ENCODE assay signal across 12 cellular contexts in the genomic region with DNA sequence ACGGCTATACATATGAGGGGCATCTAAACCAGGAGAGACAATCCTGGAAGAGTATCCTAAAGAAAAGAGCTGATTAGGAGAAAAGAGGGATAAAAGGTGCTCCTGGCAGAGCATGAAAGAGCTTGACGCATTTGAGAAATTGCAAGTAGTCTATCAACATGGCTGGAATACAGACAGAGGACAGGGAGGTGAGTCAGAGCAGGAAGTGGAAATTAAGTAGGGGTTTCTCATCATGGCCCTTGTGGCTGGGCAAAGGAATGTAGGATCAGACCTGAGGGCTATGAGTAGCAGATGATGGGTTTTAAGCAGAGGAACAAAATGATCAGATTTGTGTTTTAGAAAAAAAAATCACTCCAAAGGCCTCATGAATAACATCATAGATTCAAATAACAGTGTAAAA. TPM values are rescaled to one million over a fixed set of nuclear protein-coding genes. Genes with fewer than 3 reads are reported as not detected.
DNase-seq lines count a peak whose midpoint lies in the region; ATAC-seq and TF ChIP-seq lines count a peak whose summit lies in the region.
"Had no signal": no experiment of that assay in that cellular context is flagged by ENCODE, and none has a peak within 500 bp of the region (broad histone marks: within the 10 kb centered on the region; RNA-seq: fewer than 3 reads in every experiment).

No MANE protein-coding gene starts in this region.

- H3K27me3 Mint-ChIP-seq in activated CD4-positive, alpha-beta memory T cell treated with anti-CD3 and anti-CD28 coated beads for 36 hours: no peaks in the 10 kb centered on the region
- H3K27me3 Mint-ChIP-seq in activated CD4-positive, alpha-beta memory T cell treated with anti-CD3 and anti-CD28 coated beads, Interleukin-2, amount 10 ng/mL, durations not matched to agents 7 days and 5 days: no peaks in the 10 kb centered on the region
- H3K27me3 Mint-ChIP-seq: stimulated activated memory B cell treated with anti-CD40 and anti-IgM and Interleukin-4, amounts not matched to agents 10 μg/mL and 1 μg/mL and 100 μg/mL, for 72 hours had no signal

- no peaks in the 10 kb centered on the region for H3K36me3 Mint-ChIP-seq in activated CD4-positive, alpha-beta memory T cell treated with anti-CD3 and anti-CD28 coated beads for 36 hours
- no peaks in the 10 kb centered on the region for H3K36me3 Mint-ChIP-seq in activated CD4-positive, alpha-beta memory T cell treated with anti-CD3 and anti-CD28 coated beads, Interleukin-2, amount 10 ng/mL, durations not matched to agents 7 days and 5 days (ENCODE audit: low read depth)
- H3K36me3 Mint-ChIP-seq: stimulated activated memory B cell treated with anti-CD40 and anti-IgM and Interleukin-4, amounts not matched to agents 10 μg/mL and 1 μg/mL and 100 μg/mL, for 72 hours had no signal

- DNase-seq in activated CD4-positive, alpha-beta memory T cell treated with anti-CD3 and anti-CD28 coated beads for 36 hours: peak; percentile 11
- no peak for DNase-seq in activated CD4-positive, alpha-beta memory T cell treated with anti-CD3 and anti-CD28 coated beads, Interleukin-2, amount 10 ng/mL, durations not matched to agents 7 days and 5 days
- DNase-seq in SJCRH30 (peak; percentile 27 to 37), fibroblast of peridontal ligament (ENCODE audit: extremely low read depth) (peak; percentile 79), colonic mucosa (no peak), NCI-H1417 treated with DMSO at 0.1 percent for 48 hours (lab: John Stamatoyannopoulos, UW) (no peak), RPMI8226 (no peak)
- DNase-seq in stimulated activated naive CD8-positive, alpha-beta T cell treated with anti-CD3 and anti-CD28 coated beads, Interleukin-15, Interleukin-2, amounts not matched to agents 100 U/mL and 50 U/mL, for 24 hours: peak; percentile 7
- DNase-seq: activated naive CD4-positive, alpha-beta T cell treated with anti-CD3 and anti-CD28 coated beads for 36 hours; AML-193; MM.1S had no signal

- no peaks in the 10 kb centered on the region for H3K9me3 Mint-ChIP-seq in activated CD4-positive, alpha-beta memory T cell treated with anti-CD3 and anti-CD28 coated beads for 36 hours
- H3K9me3 Mint-ChIP-seq in activated CD4-positive, alpha-beta memory T cell treated with anti-CD3 and anti-CD28 coated beads, Interleukin-2, amount 10 ng/mL, durations not matched to agents 7 days and 5 days: peaks cover 8% of the 10 kb centered on the region
- H3K9me3 Mint-ChIP-seq: activated naive CD4-positive, alpha-beta T cell treated with anti-CD3 and anti-CD28 coated beads for 36 hours; stimulated activated memory B cell treated with anti-CD40 and anti-IgM and Interleukin-4, amounts not matched to agents 10 μg/mL and 1 μg/mL and 100 μg/mL, for 72 hours had no signal

- H3K4me3 ChIP-seq in SJCRH30: no peak overlapping the region
- no peak overlapping the region for H3K4me3 ChIP-seq in colonic mucosa

- H3K4me3 Mint-ChIP-seq in activated CD4-positive, alpha-beta memory T cell treated with anti-CD3 and anti-CD28 coated beads for 36 hours: no peak overlapping the region
- no peak overlapping the region for H3K4me3 Mint-ChIP-seq in activated CD4-positive, alpha-beta memory T cell treated with anti-CD3 and anti-CD28 coated beads, Interleukin-2, amount 10 ng/mL, durations not matched to agents 7 days and 5 days
- H3K4me3 Mint-ChIP-seq: activated naive CD4-positive, alpha-beta T cell treated with anti-CD3 and anti-CD28 coated beads for 36 hours; stimulated activated memory B cell treated with anti-CD40 and anti-IgM and Interleukin-4, amounts not matched to agents 10 μg/mL and 1 μg/mL and 100 μg/mL, for 72 hours had no signal

- H3K4me1 Mint-ChIP-seq in activated CD4-positive, alpha-beta memory T cell treated with anti-CD3 and anti-CD28 coated beads for 36 hours (ENCODE audit: low read depth): peaks cover 3% of the 10 kb centered on the region
- H3K4me1 Mint-ChIP-seq in activated CD4-positive, alpha-beta memory T cell treated with anti-CD3 and anti-CD28 coated beads, Interleukin-2, amount 10 ng/mL, durations not matched to agents 7 days and 5 days: peaks cover 4% of the 10 kb centered on the region
- H3K4me1 Mint-ChIP-seq: stimulated activated memory B cell treated with anti-CD40 and anti-IgM and Interleukin-4, amounts not matched to agents 10 μg/mL and 1 μg/mL and 100 μg/mL, for 72 hours had no signal

- H3K36me3 ChIP-seq in SJCRH30: no peaks in the 10 kb centered on the region
- no peaks in the 10 kb centered on the region for H3K36me3 ChIP-seq in colonic mucosa

- intact Hi-C loops in activated CD4-positive, alpha-beta memory T cell treated with anti-CD3 and anti-CD28 coated beads for 36 hours (cut with micrococcal nuclease): no loop called here
- intact Hi-C loops in colonic mucosa (cut with DNase I): no loop called here

- H3K27ac ChIP-seq in SJCRH30: no peak overlapping the region
- H3K27ac ChIP-seq in colonic mucosa: no peak overlapping the region

- CTCF ChIA-PET in activated CD4-positive, alpha-beta memory T cell treated with anti-CD3 and anti-CD28 coated beads for 36 hours (lab: Charles Lee): interaction anchor here (0.9 kb wide), 1 partner anchor 69 kb away, joined by 4 read pairs; no protein-coding TSS in a partner anchor
- CTCF ChIA-PET in activated CD4-positive, alpha-beta memory T cell treated with anti-CD3 and anti-CD28 coated beads, Interleukin-2, amount 10 ng/mL, durations not matched to agents 7 days and 5 days (lab: Charles Lee): no interaction called here

- TF ChIP-seq CTCF in colonic mucosa (IDR thresholded peaks at IDR 0.05): no peak

- H3K4me1 ChIP-seq in SJCRH30: 0 out of 2 replicates have a peak, but pooled peaks cover 6% of the 10 kb centered on the region
- H3K4me1 ChIP-seq in colonic mucosa: no peaks in the 10 kb centered on the region

- no peaks in the 10 kb centered on the region; the same call in 1 of the 2 replicates for H3K9me3 ChIP-seq in SJCRH30 (replicated peaks)
- H3K9me3 ChIP-seq in colonic mucosa: no peaks in the 10 kb centered on the region

- ATAC-seq in stimulated activated naive CD8-positive, alpha-beta T cell treated with anti-CD3 and anti-CD28 coated beads, Interleukin-15, Interleukin-2, amounts not matched to agents 100 U/mL and 50 U/mL, for 24 hours: peak; percentile 65
- ATAC-seq: stimulated activated memory B cell treated with anti-CD40 and anti-IgM and Interleukin-4, amounts not matched to agents 10 μg/mL and 1 μg/mL and 100 μg/mL, for 72 hours had no signal

- H3K27ac Mint-ChIP-seq in activated CD4-positive, alpha-beta memory T cell treated with anti-CD3 and anti-CD28 coated beads for 36 hours: no peak overlapping the region
- no peak overlapping the region for H3K27ac Mint-ChIP-seq in activated CD4-positive, alpha-beta memory T cell treated with anti-CD3 and anti-CD28 coated beads, Interleukin-2, amount 10 ng/mL, durations not matched to agents 7 days and 5 days
- H3K27ac Mint-ChIP-seq: activated naive CD4-positive, alpha-beta T cell treated with anti-CD3 and anti-CD28 coated beads for 36 hours; stimulated activated memory B cell treated with anti-CD40 and anti-IgM and Interleukin-4, amounts not matched to agents 10 μg/mL and 1 μg/mL and 100 μg/mL, for 72 hours had no signal

- H3K27me3 ChIP-seq in SJCRH30 (no peaks in the 10 kb centered on the region), colonic mucosa (no peaks in the 10 kb centered on the region)

- POLR2A ChIA-PET in activated CD4-positive, alpha-beta memory T cell treated with anti-CD3 and anti-CD28 coated beads for 36 hours (lab: Charles Lee): no interaction called here
- POLR2A ChIA-PET in activated CD4-positive, alpha-beta memory T cell treated with anti-CD3 and anti-CD28 coated beads, Interleukin-2, amount 10 ng/mL, durations not matched to agents 7 days and 5 days (lab: Charles Lee): no interaction called here

- no peak overlapping the region for H3K9ac ChIP-seq in colonic mucosa (ENCODE audit: low read depth in 2 of 2, low read length in 2 of 2)

RNA-seq across cellular contexts. Expression of gene UGP2, which starts 49.2 kb away (rescaled TPM):
- total RNA-seq in activated CD4-positive, alpha-beta memory T cell treated with anti-CD3 and anti-CD28 coated beads for 36 hours: 100 to 1,000 TPM; 113 to 119 TPM
- 100 to 1,000 TPM; 180 TPM for total RNA-seq in activated CD4-positive, alpha-beta memory T cell treated with anti-CD3 and anti-CD28 coated beads, Interleukin-2, amount 10 ng/mL, durations not matched to agents 7 days and 5 days
- total RNA-seq in SJCRH30 (2014; rRNA removed; shearing (Covaris generic)): 144 and 145 TPM in 2 replicates
- total RNA-seq in colonic mucosa: 100 to 1,000 TPM; 314 to 570 TPM

Comparison
In these comparisons a context has a peak if more than half of its experiments do, and no peak if none do; other contexts are left out.
1. DNase-seq: peak in activated CD4-positive, alpha-beta memory T cell treated with anti-CD3 and anti-CD28 coated beads for 36 hours (single experiment), SJCRH30 (2 of 2), fibroblast of peridontal ligament (single experiment) and stimulated activated naive CD8-positive, alpha-beta T cell treated with anti-CD3 and anti-CD28 coated beads, Interleukin-15, Interleukin-2, amounts not matched to agents 100 U/mL and 50 U/mL, for 24 hours (single experiment); none in activated CD4-positive, alpha-beta memory T cell treated with anti-CD3 and anti-CD28 coated beads, Interleukin-2, amount 10 ng/mL, durations not matched to agents 7 days and 5 days (single experiment), colonic mucosa (single experiment), NCI-H1417 treated with DMSO at 0.1 percent for 48 hours (single experiment) and RPMI8226 (single experiment).